23 cellular contexts compared by ENCODE assay signal in genomic region chr20:38155811-38156210, GRCh38. TPM values are rescaled to one million over a fixed set of nuclear protein-coding genes. Genes with fewer than 3 reads are reported as not detected.
DNase-seq lines count a peak whose midpoint lies in the region; ATAC-seq and TF ChIP-seq lines count a peak whose summit lies in the region.
"Had no signal": no experiment of that assay in that cellular context is flagged by ENCODE, and none has a peak within 500 bp of the region (broad histone marks: within the 10 kb centered on the region; RNA-seq: fewer than 3 reads in every experiment).

No MANE protein-coding gene starts in this region.

- peak overlapping the region; percentile 82 for H3K4me2 ChIP-seq in BLaER1

- no peak for DNase-seq in RWPE2 (ENCODE audit: low spot score)
- DNase-seq in right cardiac atrium: peak in 1 of 3 donors; percentile 44
- DNase-seq in gastrocnemius medialis: no peak
- DNase-seq in activated CD4-positive, CD25-positive, alpha-beta regulatory T cell (lab: John Stamatoyannopoulos, UW): no peak
- DNase-seq in activated T-cell treated with anti-CD3 and anti-CD28 coated beads, Interleukin-2, amount 50 U/mL, for 1 hour: no peak
- DNase-seq in nucleus accumbens (lab: John Stamatoyannopoulos, UW): no peak
- DNase-seq: activated CD8-positive, alpha-beta memory T cell treated with anti-CD3 and anti-CD28 coated beads for 24 hours; activated effector memory CD4-positive, alpha-beta T cell treated with anti-CD3 and anti-CD28 coated beads, Interleukin-2, amount 50 U/mL, for 16 hours; activated naive CD8-positive, alpha-beta T cell treated with anti-CD3 and anti-CD28 coated beads, Interleukin-2, amount 10 ng/mL, durations not matched to agents 7 days and 5 days; central memory CD4-positive, alpha-beta T cell; GDM1; KBM-7; mesendoderm; NCI-H1105 treated with DMSO at 0.1 percent for 48 hours; NCI-H2081 treated with DMSO at 0.1 percent for 48 hours; NCI-H446 treated with DMSO at 0.1 percent for 48 hours; NCI-H82; RPMI8226; stimulated activated CD4-positive, alpha-beta T cell treated with anti-CD3 and anti-CD28 coated beads, Interleukin-2, amount 100 ng/mL, for 24 hours; T-helper 2 cell had no signal

- ATAC-seq in RWPE2 (ENCODE audit: low read depth): no peak
- no peak for ATAC-seq in right cardiac atrium
- ATAC-seq in gastrocnemius medialis: no peak
- ATAC-seq in HG02623 (IDR thresholded peaks at IDR 0.05; ENCODE audit: unreplicated experiment): no peak

- H3K36me3 ChIP-seq in BLaER1: no peaks in the 10 kb centered on the region
- H3K36me3 ChIP-seq in RWPE2 (ENCODE audit: low read depth): peaks cover 36% of the 10 kb centered on the region
- peaks cover 0 to 55% of the 10 kb centered on the region in 2 donors for H3K36me3 ChIP-seq in gastrocnemius medialis
- H3K36me3 ChIP-seq: HAP-1 had no signal

- 0 out of 2 replicates have a peak overlapping the region, but pooled peaks have one; percentile 25 for H3K27ac ChIP-seq in BLaER1
- H3K27ac ChIP-seq in RWPE2 (ENCODE audit: poor library complexity, severe bottlenecking): peak overlapping the region; percentile 87
- H3K27ac ChIP-seq in right cardiac atrium (ENCODE audit: low read length): peak overlapping the region; percentile 79
- H3K27ac ChIP-seq in gastrocnemius medialis: peak overlapping the region in 3 of 4 donors; percentile 71 to 84 (median 82)

- WGBS in right cardiac atrium: 88% methylated on average over 13 of the region's 13 CpGs

- H3K4me3 ChIP-seq in BLaER1 (no peak overlapping the region), RWPE2 (ENCODE audit: severe bottlenecking) (no peak overlapping the region), right cardiac atrium (ENCODE audit: low read length) (no peak overlapping the region), gastrocnemius medialis (no peak overlapping the region)
- H3K4me3 ChIP-seq: HAP-1 had no signal

- intact Hi-C loops in right cardiac atrium (cut with DNase I): no loop called here
- intact Hi-C loops in gastrocnemius medialis (cut with DNase I; ENCODE audit: low total_unique reads): no loop called here

- H3K4me1 ChIP-seq in BLaER1 (peaks cover 76% of the 10 kb centered on the region), RWPE2 (ENCODE audit: insufficient read depth, poor library complexity, severe bottlenecking) (peaks cover 34% of the 10 kb centered on the region), right cardiac atrium (ENCODE audit: control insufficient read depth, insufficient read depth, low read length) (peaks cover 21% of the 10 kb centered on the region), gastrocnemius medialis (peaks cover 29 to 49% of the 10 kb centered on the region in 2 donors)
- H3K4me1 ChIP-seq: HAP-1 had no signal

- TF ChIP-seq CTCF in RWPE2 (IDR thresholded peaks at IDR 0.05; ENCODE audit: poor library complexity, severe bottlenecking) (no peak), gastrocnemius medialis (IDR thresholded peaks at IDR 0.05 in 4 of 5, conservative IDR thresholded peaks at IDR 0.05 in 1 of 5) (no peak)

- TF ChIP-seq POLR2A in gastrocnemius medialis (IDR thresholded peaks at IDR 0.05): no peak

- H3K9me3 ChIP-seq in BLaER1: no peaks in the 10 kb centered on the region
- H3K9me3 ChIP-seq in RWPE2 (ENCODE audit: severe bottlenecking): no peaks in the 10 kb centered on the region
- no peaks in the 10 kb centered on the region for H3K9me3 ChIP-seq in right cardiac atrium (ENCODE audit: control insufficient read depth, low read length)
- no peaks in the 10 kb centered on the region for H3K9me3 ChIP-seq in gastrocnemius medialis
- H3K9me3 ChIP-seq: HAP-1 had no signal

- in situ Hi-C loops in gastrocnemius medialis (cut with MboI; ENCODE audit: low sequenced_read_pairs in 4 of 4): no loop called here

- H3K27me3 ChIP-seq in BLaER1 (no peaks in the 10 kb centered on the region), RWPE2 (ENCODE audit: insufficient read depth, poor library complexity, severe bottlenecking) (no peaks in the 10 kb centered on the region), right cardiac atrium (ENCODE audit: control insufficient read depth, insufficient read depth) (no peaks in the 10 kb centered on the region), gastrocnemius medialis (no peaks in the 10 kb centered on the region)

- H3K9ac ChIP-seq in BLaER1: no peak overlapping the region

- no peaks in the 10 kb centered on the region for H4K20me1 ChIP-seq in BLaER1

RNA-seq across cellular contexts. Expression of gene TGM2, which starts 9.3 kb away (rescaled TPM):
- total RNA-seq in right cardiac atrium (1,000 to 10,000 TPM in 3 of 4 donors, 100 to 1,000 TPM in 1; 963 to 1,731 (median 1,257) TPM), gastrocnemius medialis (100 to 1,000 TPM in 1 of 4 donors, 10 to 100 TPM in 3; 12.8 to 152 (median 58.4) TPM)
- 447 TPM for polyA plus RNA-seq in right cardiac atrium

Comparison
In these comparisons a context has a peak if more than half of its experiments do, and no peak if none do; other contexts are left out.
1. H3K27ac ChIP-seq: peak in every context shown above with its lines; median percentile 87 in RWPE2; 82 in gastrocnemius medialis; 79 in right cardiac atrium; 25 in BLaER1.
2. RNA of gene TGM2, which starts 9.3 kb away (total RNA-seq): 963 to 1,731 TPM in right cardiac atrium; 12.8 to 152 TPM in gastrocnemius medialis; every median in the first group is over 4 times any median in the second.